In genomic region chr16:69131167-69131748, GRCh38 we compare ENCODE assay signal across 9 cellular contexts. TPM values are rescaled to one million over a fixed set of nuclear protein-coding genes. Genes with fewer than 3 reads are reported as not detected.
DNase-seq lines count a peak whose midpoint lies in the region; ATAC-seq, FAIRE-seq and TF ChIP-seq lines count a peak whose summit lies in the region.
"Had no signal": no experiment of that assay in that cellular context is flagged by ENCODE, and none has a peak within 500 bp of the region (broad histone marks: within the 10 kb centered on the region; RNA-seq: fewer than 3 reads in every experiment).

No MANE protein-coding gene starts in this region.

- H3K9me2 ChIP-seq in DOHH2 (replicated peaks; ENCODE audit: control insufficient read depth, low read length): no peaks in the 10 kb centered on the region

- DNase-seq in LNCaP clone FGC (ENCODE audit: low read depth) (no peak), frontal cortex (ENCODE audit: low spot score in 2 of 2) (peak; percentile 40 to 52), pons (ENCODE audit: low spot score) (peak; percentile 29)
- DNase-seq in activated CD8-positive, alpha-beta T cell treated with anti-CD3 and anti-CD28 coated beads, Interleukin-2, amount 10 ng/mL, durations not matched to agents 7 days and 5 days: no peak
- no peak for DNase-seq in stimulated activated CD4-positive, alpha-beta T cell treated with anti-CD3 and anti-CD28 coated beads, Interleukin-15, amount 100 ng/mL, for 24 hours

- H3K27ac Mint-ChIP-seq in activated CD8-positive, alpha-beta T cell treated with anti-CD3 and anti-CD28 coated beads, Interleukin-2, amount 10 ng/mL, durations not matched to agents 7 days and 5 days: peak overlapping the region; percentile 92

- no peak for TF ChIP-seq CTCF in DOHH2 (IDR thresholded peaks at IDR 0.05; ENCODE audit: low read depth, low read length, poor library complexity, severe bottlenecking)
- no peak for TF ChIP-seq CTCF in LNCaP clone FGC (IDR thresholded peaks at IDR 0.05; ENCODE audit: control insufficient read depth, extremely low read depth, insufficient read depth)

- H3K36me3 Mint-ChIP-seq in activated CD8-positive, alpha-beta T cell treated with anti-CD3 and anti-CD28 coated beads, Interleukin-2, amount 10 ng/mL, durations not matched to agents 7 days and 5 days (ENCODE audit: low read depth): peaks cover 39% of the 10 kb centered on the region

- H3F3A ChIP-seq in DOHH2 (ENCODE audit: control insufficient read depth, insufficient read depth): peaks cover 10% of the 10 kb centered on the region

- peaks cover 75% of the 10 kb centered on the region for H3K36me3 ChIP-seq in DOHH2 (ENCODE audit: control insufficient read depth, low read length)

- CTCF ChIA-PET in activated CD8-positive, alpha-beta T cell treated with anti-CD3 and anti-CD28 coated beads, Interleukin-2, amount 10 ng/mL, durations not matched to agents 7 days and 5 days (lab: Charles Lee): interaction anchor here (1.1 to 2.1 kb wide), 3 partner anchors 18 to 284 kb away, joined by 3 to 9 read pairs (median 7); no protein-coding TSS in a partner anchor

- peaks cover 50% of the 10 kb centered on the region for H3K4me1 Mint-ChIP-seq in activated CD8-positive, alpha-beta T cell treated with anti-CD3 and anti-CD28 coated beads, Interleukin-2, amount 10 ng/mL, durations not matched to agents 7 days and 5 days (ENCODE audit: low read depth)

- H3K4me1 ChIP-seq in DOHH2 (ENCODE audit: control insufficient read depth, low read length): peaks cover 31% of the 10 kb centered on the region

- H3K4me2 ChIP-seq in DOHH2 (ENCODE audit: low read length): peak overlapping the region; percentile 69

- peak overlapping the region; percentile 94 for H3K4me3 Mint-ChIP-seq in activated CD8-positive, alpha-beta T cell treated with anti-CD3 and anti-CD28 coated beads, Interleukin-2, amount 10 ng/mL, durations not matched to agents 7 days and 5 days

- no peaks in the 10 kb centered on the region for H3K27me3 Mint-ChIP-seq in activated CD8-positive, alpha-beta T cell treated with anti-CD3 and anti-CD28 coated beads, Interleukin-2, amount 10 ng/mL, durations not matched to agents 7 days and 5 days (ENCODE audit: low read depth)

- no peak for FAIRE-seq in frontal cortex (lab: Jason Lieb, UNC)
- FAIRE-seq: TTC549 had no signal

- H3K9me3 ChIP-seq in DOHH2 (ENCODE audit: control insufficient read depth, insufficient read depth, low read length): no peaks in the 10 kb centered on the region

- H3K79me2 ChIP-seq in DOHH2 (ENCODE audit: control insufficient read depth, low read length): peaks cover 94% of the 10 kb centered on the region

- ATAC-seq in activated CD8-positive, alpha-beta T cell treated with anti-CD3 and anti-CD28 coated beads, Interleukin-2, amount 10 ng/mL, durations not matched to agents 7 days and 5 days: no peak
- no peak for ATAC-seq in HG03432 (IDR thresholded peaks at IDR 0.05; ENCODE audit: unreplicated experiment)
- no peak for ATAC-seq in GM18519 (IDR thresholded peaks at IDR 0.05; ENCODE audit: low FRiP score, unreplicated experiment)

- H4K20me1 ChIP-seq in DOHH2 (ENCODE audit: control insufficient read depth, insufficient read depth, low read depth, low read length): peaks cover 18% of the 10 kb centered on the region

- peak overlapping the region; percentile 81 for H3K4me3 ChIP-seq in DOHH2 (ENCODE audit: low read length)
- H3K4me3 ChIP-seq in LNCaP clone FGC (ENCODE audit: low read depth, low read length): peak overlapping the region; percentile 69

- POLR2A ChIA-PET in activated CD8-positive, alpha-beta T cell treated with anti-CD3 and anti-CD28 coated beads, Interleukin-2, amount 10 ng/mL, durations not matched to agents 7 days and 5 days (lab: Charles Lee): interaction anchor here (0.6 to 1.0 kb wide), 3 partner anchors 22 to 101 kb away, joined by 4 to 5 read pairs (median 5); partner anchors contain the start of gene HAS3

- H3K27me3 ChIP-seq in DOHH2 (ENCODE audit: control insufficient read depth, low read length): no peaks in the 10 kb centered on the region

- H3K9me3 Mint-ChIP-seq in activated CD8-positive, alpha-beta T cell treated with anti-CD3 and anti-CD28 coated beads, Interleukin-2, amount 10 ng/mL, durations not matched to agents 7 days and 5 days (ENCODE audit: insufficient read depth): no peaks in the 10 kb centered on the region

- H3K27ac ChIP-seq in DOHH2 (ENCODE audit: low read depth, low read length): peak overlapping the region; percentile 77

RNA-seq across cellular contexts. Expression of gene CHTF8, which starts 1.1 kb away (rescaled TPM):
- total RNA-seq in activated CD8-positive, alpha-beta T cell treated with anti-CD3 and anti-CD28 coated beads, Interleukin-2, amount 10 ng/mL, durations not matched to agents 7 days and 5 days: 100 to 1,000 TPM; 132 to 143 TPM
- total RNA-seq in frontal cortex: 26.5 TPM

RNA-seq across cellular contexts. Expression of gene UTP4, which starts 1.2 kb away (rescaled TPM):
- total RNA-seq in activated CD8-positive, alpha-beta T cell treated with anti-CD3 and anti-CD28 coated beads, Interleukin-2, amount 10 ng/mL, durations not matched to agents 7 days and 5 days: 10 to 100 TPM; 56.3 to 59.7 TPM
- total RNA-seq in frontal cortex: 39.1 TPM

RNA-seq across cellular contexts. Expression of gene HAS3, which starts 25.8 kb away (rescaled TPM):
- total RNA-seq in activated CD8-positive, alpha-beta T cell treated with anti-CD3 and anti-CD28 coated beads, Interleukin-2, amount 10 ng/mL, durations not matched to agents 7 days and 5 days: under 1 TPM; 0.44 to 0.47 TPM
- total RNA-seq in frontal cortex: 4.9 TPM

RNA-seq across cellular contexts. Expression of gene SNTB2, which starts 55.7 kb away (rescaled TPM):
- total RNA-seq in activated CD8-positive, alpha-beta T cell treated with anti-CD3 and anti-CD28 coated beads, Interleukin-2, amount 10 ng/mL, durations not matched to agents 7 days and 5 days: 10 to 100 TPM; 24.3 to 25.5 TPM
- 12.2 TPM for total RNA-seq in frontal cortex

Comparison
In these comparisons a context has a peak if more than half of its experiments do, and no peak if none do; other contexts are left out.
1. DNase-seq: peak in frontal cortex (2 of 2) and pons (single experiment); none in LNCaP clone FGC (single experiment), activated CD8-positive, alpha-beta T cell treated with anti-CD3 and anti-CD28 coated beads, Interleukin-2, amount 10 ng/mL, durations not matched to agents 7 days and 5 days (single experiment) and stimulated activated CD4-positive, alpha-beta T cell treated with anti-CD3 and anti-CD28 coated beads, Interleukin-15, amount 100 ng/mL, for 24 hours (single experiment).